In the genomic region with DNA sequence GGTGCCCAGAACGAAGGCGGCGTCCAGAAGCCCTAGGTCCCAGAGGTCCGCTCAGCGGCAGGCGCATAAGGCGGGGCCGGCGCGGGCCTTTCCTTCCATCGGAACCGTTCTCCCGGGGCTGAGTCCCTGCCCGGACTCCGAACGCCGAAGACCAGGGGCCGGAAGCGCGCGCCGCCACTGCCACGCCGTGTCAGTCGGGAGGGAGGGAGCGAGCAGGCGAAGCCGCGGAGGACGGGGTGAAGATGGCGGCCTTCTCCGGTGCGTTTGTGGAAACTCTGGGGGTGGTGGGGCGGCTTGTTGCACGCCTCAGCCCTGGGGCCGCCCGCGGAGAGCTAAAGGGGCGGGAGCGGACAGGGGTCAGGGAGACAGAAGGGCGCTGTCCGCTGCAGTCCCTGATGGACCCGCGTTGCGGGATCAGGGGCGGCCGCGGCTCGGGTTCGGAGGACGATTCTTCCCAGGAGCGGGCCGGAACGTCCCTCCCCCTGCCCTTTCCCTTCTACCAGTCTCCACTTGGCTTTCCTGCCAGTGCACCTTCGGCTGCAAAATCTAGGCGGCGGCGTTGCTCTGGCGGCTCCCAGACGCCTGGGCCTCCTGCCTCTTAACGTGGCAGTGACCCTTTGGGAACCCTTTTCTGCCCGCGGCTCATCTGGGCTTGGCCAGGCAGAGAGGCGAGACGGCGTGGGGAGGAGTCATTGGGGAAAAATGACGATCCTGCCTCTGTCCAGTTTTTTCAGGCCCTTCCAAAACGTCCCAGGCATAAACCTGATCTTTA, we compare ENCODE assay signal across 1 cellular context.
TF ChIP-seq lines count a peak whose summit lies in the region.

A gene (plus strand): TSS at position 177 of the 772 bp plus-strand sequence. CDS start 66 bp downstream, at position 243.

TF ChIP-seq in HEK293, 187 proteins besides CTCF, POLR2A, EP300 and RAD21 (continued from another document):
- TF ChIP-seq, protein P1, sequence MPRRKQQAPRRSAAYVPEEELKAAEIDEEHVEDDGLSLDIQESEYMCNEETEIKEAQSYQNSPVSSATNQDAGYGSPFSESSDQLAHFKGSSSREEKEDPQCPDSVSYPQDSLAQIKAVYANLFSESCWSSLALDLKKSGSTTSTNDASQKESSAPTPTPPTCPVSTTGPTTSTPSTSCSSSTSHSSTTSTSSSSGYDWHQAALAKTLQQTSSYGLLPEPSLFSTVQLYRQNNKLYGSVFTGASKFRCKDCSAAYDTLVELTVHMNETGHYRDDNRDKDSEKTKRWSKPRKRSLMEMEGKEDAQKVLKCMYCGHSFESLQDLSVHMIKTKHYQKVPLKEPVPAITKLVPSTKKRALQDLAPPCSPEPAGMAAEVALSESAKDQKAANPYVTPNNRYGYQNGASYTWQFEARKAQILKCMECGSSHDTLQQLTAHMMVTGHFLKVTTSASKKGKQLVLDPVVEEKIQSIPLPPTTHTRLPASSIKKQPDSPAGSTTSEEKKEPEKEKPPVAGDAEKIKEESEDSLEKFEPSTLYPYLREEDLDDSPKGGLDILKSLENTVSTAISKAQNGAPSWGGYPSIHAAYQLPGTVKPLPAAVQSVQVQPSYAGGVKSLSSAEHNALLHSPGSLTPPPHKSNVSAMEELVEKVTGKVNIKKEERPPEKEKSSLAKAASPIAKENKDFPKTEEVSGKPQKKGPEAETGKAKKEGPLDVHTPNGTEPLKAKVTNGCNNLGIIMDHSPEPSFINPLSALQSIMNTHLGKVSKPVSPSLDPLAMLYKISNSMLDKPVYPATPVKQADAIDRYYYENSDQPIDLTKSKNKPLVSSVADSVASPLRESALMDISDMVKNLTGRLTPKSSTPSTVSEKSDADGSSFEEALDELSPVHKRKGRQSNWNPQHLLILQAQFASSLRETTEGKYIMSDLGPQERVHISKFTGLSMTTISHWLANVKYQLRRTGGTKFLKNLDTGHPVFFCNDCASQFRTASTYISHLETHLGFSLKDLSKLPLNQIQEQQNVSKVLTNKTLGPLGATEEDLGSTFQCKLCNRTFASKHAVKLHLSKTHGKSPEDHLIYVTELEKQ (tag by site-specific recombination; IDR thresholded peaks at IDR 0.05; ENCODE audit: borderline replicate concordance), result no peak
- TF ChIP-seq, protein P2, sequence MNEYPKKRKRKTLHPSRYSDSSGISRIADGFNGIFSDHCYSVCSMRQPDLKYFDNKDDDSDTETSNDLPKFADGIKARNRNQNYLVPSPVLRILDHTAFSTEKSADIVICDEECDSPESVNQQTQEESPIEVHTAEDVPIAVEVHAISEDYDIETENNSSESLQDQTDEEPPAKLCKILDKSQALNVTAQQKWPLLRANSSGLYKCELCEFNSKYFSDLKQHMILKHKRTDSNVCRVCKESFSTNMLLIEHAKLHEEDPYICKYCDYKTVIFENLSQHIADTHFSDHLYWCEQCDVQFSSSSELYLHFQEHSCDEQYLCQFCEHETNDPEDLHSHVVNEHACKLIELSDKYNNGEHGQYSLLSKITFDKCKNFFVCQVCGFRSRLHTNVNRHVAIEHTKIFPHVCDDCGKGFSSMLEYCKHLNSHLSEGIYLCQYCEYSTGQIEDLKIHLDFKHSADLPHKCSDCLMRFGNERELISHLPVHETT (tag by site-specific recombination; IDR thresholded peaks at IDR 0.05), result peak; percentile 94
- no peak for TF ChIP-seq ZNF529 (tag by site-specific recombination; IDR thresholded peaks at IDR 0.05; ENCODE audit: insufficient replicate concordance)
- peak; percentile 70; the same call in 1 of the 2 replicates for TF ChIP-seq ZNF610 (tag by site-specific recombination; IDR thresholded peaks at IDR 0.05; ENCODE audit: borderline replicate concordance)
- TF ChIP-seq ZNF155 (tag by site-specific recombination; IDR thresholded peaks at IDR 0.05), result no peak
- TF ChIP-seq, protein P3, sequence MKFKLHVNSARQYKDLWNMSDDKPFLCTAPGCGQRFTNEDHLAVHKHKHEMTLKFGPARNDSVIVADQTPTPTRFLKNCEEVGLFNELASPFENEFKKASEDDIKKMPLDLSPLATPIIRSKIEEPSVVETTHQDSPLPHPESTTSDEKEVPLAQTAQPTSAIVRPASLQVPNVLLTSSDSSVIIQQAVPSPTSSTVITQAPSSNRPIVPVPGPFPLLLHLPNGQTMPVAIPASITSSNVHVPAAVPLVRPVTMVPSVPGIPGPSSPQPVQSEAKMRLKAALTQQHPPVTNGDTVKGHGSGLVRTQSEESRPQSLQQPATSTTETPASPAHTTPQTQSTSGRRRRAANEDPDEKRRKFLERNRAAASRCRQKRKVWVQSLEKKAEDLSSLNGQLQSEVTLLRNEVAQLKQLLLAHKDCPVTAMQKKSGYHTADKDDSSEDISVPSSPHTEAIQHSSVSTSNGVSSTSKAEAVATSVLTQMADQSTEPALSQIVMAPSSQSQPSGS (tag by site-specific recombination; IDR thresholded peaks at IDR 0.05; ENCODE audit: low read depth), result no peak
- TF ChIP-seq ZNF138 (tag by site-specific recombination; IDR thresholded peaks at IDR 0.05; ENCODE audit: borderline replicate concordance), result no peak
- TF ChIP-seq ZNF600 (tag by site-specific recombination; IDR thresholded peaks at IDR 0.05), result peak; percentile 48; the same call in 1 of the 2 replicates
- no peak for TF ChIP-seq ZBTB21 (tag by site-specific recombination; IDR thresholded peaks at IDR 0.05)
- TF ChIP-seq, protein P4, sequence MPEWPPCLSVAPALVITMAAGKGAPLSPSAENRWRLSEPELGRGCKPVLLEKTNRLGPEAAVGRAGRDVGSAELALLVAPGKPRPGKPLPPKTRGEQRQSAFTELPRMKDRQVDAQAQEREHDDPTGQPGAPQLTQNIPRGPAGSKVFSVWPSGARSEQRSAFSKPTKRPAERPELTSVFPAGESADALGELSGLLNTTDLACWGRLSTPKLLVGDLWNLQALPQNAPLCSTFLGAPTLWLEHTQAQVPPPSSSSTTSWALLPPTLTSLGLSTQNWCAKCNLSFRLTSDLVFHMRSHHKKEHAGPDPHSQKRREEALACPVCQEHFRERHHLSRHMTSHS (tag by site-specific recombination; IDR thresholded peaks at IDR 0.05), result no peak
- no peak for TF ChIP-seq ZNF16 (tag by site-specific recombination; IDR thresholded peaks at IDR 0.05; ENCODE audit: low read depth)
- peak; percentile 76 for TF ChIP-seq ZFP69B (tag by site-specific recombination; IDR thresholded peaks at IDR 0.05)
- no peak for TF ChIP-seq ZNF585B (tag by site-specific recombination; IDR thresholded peaks at IDR 0.05)
- no peak for TF ChIP-seq EGR2 (tag by site-specific recombination; IDR thresholded peaks at IDR 0.05; ENCODE audit: low read depth)
- TF ChIP-seq, protein P5, sequence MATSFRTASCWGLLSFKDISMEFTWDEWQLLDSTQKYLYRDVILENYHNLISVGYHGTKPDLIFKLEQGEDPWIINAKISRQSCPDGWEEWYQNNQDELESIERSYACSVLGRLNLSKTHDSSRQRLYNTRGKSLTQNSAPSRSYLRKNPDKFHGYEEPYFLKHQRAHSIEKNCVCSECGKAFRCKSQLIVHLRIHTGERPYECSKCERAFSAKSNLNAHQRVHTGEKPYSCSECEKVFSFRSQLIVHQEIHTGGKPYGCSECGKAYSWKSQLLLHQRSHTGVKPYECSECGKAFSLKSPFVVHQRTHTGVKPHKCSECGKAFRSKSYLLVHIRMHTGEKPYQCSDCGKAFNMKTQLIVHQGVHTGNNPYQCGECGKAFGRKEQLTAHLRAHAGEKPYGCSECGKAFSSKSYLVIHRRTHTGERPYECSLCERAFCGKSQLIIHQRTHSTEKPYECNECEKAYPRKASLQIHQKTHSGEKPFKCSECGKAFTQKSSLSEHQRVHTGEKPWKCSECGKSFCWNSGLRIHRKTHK (tag by site-specific recombination; IDR thresholded peaks at IDR 0.05), result no peak
- TF ChIP-seq, protein P6, sequence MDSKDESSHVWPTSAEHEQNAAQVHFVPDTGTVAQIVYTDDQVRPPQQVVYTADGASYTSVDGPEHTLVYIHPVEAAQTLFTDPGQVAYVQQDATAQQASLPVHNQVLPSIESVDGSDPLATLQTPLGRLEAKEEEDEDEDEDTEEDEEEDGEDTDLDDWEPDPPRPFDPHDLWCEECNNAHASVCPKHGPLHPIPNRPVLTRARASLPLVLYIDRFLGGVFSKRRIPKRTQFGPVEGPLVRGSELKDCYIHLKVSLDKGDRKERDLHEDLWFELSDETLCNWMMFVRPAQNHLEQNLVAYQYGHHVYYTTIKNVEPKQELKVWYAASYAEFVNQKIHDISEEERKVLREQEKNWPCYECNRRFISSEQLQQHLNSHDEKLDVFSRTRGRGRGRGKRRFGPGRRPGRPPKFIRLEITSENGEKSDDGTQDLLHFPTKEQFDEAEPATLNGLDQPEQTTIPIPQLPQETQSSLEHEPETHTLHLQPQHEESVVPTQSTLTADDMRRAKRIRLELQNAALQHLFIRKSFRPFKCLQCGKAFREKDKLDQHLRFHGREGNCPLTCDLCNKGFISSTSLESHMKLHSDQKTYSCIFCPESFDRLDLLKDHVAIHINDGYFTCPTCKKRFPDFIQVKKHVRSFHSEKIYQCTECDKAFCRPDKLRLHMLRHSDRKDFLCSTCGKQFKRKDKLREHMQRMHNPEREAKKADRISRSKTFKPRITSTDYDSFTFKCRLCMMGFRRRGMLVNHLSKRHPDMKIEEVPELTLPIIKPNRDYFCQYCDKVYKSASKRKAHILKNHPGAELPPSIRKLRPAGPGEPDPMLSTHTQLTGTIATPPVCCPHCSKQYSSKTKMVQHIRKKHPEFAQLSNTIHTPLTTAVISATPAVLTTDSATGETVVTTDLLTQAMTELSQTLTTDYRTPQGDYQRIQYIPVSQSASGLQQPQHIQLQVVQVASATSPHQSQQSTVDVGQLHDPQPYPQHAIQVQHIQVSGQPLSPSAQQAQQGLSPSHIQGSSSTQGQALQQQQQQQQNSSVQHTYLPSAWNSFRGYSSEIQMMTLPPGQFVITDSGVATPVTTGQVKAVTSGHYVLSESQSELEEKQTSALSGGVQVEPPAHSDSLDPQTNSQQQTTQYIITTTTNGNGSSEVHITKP (tag by site-specific recombination; IDR thresholded peaks at IDR 0.05), result peak; percentile 39; the same call in 1 of the 2 replicates
- no peak for TF ChIP-seq BCL11A (tag by site-specific recombination; IDR thresholded peaks at IDR 0.05; ENCODE audit: low read depth)
- no peak for TF ChIP-seq ZNF521 (tag by site-specific recombination; IDR thresholded peaks at IDR 0.05)
- TF ChIP-seq, protein P7, sequence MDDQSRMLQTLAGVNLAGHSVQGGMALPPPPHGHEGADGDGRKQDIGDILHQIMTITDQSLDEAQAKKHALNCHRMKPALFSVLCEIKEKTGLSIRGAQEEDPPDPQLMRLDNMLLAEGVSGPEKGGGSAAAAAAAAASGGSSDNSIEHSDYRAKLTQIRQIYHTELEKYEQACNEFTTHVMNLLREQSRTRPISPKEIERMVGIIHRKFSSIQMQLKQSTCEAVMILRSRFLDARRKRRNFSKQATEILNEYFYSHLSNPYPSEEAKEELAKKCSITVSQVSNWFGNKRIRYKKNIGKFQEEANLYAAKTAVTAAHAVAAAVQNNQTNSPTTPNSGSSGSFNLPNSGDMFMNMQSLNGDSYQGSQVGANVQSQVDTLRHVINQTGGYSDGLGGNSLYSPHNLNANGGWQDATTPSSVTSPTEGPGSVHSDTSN (CRISPR knock-in tag; IDR thresholded peaks at IDR 0.05), result peak; percentile 70
- TF ChIP-seq ZNF335 (tag by site-specific recombination; conservative IDR thresholded peaks at IDR 0.05), result peak; percentile 82
- TF ChIP-seq KLF7 (tag by site-specific recombination; IDR thresholded peaks at IDR 0.05; ENCODE audit: borderline replicate concordance), result peak; percentile 62; the same call in 1 of the 2 replicates
- TF ChIP-seq, protein P8, sequence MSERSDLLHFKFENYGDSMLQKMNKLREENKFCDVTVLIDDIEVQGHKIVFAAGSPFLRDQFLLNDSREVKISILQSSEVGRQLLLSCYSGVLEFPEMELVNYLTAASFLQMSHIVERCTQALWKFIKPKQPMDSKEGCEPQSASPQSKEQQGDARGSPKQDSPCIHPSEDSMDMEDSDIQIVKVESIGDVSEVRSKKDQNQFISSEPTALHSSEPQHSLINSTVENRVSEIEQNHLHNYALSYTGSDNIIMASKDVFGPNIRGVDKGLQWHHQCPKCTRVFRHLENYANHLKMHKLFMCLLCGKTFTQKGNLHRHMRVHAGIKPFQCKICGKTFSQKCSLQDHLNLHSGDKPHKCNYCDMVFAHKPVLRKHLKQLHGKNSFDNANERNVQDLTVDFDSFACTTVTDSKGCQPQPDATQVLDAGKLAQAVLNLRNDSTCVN (tag by site-specific recombination; optimal IDR thresholded peaks at IDR 0.05), result peak; percentile 93
- TF ChIP-seq ZNF274 (IDR thresholded peaks at IDR 0.05; ENCODE audit: low read length), result no peak
- no peak for TF ChIP-seq ZNF274 (tag by site-specific recombination; IDR thresholded peaks at IDR 0.05; ENCODE audit: borderline replicate concordance)
- TF ChIP-seq ZNF624 (tag by site-specific recombination; IDR thresholded peaks at IDR 0.05), result no peak
- peak; percentile 17; the same call in 1 of the 2 replicates for TF ChIP-seq ZNF623 (tag by site-specific recombination; IDR thresholded peaks at IDR 0.05)
- TF ChIP-seq, protein P9, sequence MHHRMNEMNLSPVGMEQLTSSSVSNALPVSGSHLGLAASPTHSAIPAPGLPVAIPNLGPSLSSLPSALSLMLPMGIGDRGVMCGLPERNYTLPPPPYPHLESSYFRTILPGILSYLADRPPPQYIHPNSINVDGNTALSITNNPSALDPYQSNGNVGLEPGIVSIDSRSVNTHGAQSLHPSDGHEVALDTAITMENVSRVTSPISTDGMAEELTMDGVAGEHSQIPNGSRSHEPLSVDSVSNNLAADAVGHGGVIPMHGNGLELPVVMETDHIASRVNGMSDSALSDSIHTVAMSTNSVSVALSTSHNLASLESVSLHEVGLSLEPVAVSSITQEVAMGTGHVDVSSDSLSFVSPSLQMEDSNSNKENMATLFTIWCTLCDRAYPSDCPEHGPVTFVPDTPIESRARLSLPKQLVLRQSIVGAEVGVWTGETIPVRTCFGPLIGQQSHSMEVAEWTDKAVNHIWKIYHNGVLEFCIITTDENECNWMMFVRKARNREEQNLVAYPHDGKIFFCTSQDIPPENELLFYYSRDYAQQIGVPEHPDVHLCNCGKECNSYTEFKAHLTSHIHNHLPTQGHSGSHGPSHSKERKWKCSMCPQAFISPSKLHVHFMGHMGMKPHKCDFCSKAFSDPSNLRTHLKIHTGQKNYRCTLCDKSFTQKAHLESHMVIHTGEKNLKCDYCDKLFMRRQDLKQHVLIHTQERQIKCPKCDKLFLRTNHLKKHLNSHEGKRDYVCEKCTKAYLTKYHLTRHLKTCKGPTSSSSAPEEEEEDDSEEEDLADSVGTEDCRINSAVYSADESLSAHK (tag by site-specific recombination; IDR thresholded peaks at IDR 0.05), result no peak
- no peak for TF ChIP-seq ZNF426 (tag by site-specific recombination; IDR thresholded peaks at IDR 0.05)
- no peak for TF ChIP-seq GLIS2 (tag by site-specific recombination; IDR thresholded peaks at IDR 0.05)
- TF ChIP-seq, protein P10, sequence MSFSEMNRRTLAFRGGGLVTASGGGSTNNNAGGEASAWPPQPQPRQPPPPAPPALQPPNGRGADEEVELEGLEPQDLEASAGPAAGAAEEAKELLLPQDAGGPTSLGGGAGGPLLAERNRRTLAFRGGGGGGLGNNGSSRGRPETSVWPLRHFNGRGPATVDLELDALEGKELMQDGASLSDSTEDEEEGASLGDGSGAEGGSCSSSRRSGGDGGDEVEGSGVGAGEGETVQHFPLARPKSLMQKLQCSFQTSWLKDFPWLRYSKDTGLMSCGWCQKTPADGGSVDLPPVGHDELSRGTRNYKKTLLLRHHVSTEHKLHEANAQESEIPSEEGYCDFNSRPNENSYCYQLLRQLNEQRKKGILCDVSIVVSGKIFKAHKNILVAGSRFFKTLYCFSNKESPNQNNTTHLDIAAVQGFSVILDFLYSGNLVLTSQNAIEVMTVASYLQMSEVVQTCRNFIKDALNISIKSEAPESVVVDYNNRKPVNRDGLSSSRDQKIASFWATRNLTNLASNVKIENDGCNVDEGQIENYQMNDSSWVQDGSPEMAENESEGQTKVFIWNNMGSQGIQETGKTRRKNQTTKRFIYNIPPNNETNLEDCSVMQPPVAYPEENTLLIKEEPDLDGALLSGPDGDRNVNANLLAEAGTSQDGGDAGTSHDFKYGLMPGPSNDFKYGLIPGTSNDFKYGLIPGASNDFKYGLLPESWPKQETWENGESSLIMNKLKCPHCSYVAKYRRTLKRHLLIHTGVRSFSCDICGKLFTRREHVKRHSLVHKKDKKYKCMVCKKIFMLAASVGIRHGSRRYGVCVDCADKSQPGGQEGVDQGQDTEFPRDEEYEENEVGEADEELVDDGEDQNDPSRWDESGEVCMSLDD (tag by site-specific recombination; IDR thresholded peaks at IDR 0.05), result no peak; the same call in 1 of the 2 replicates
